ENCODE assay signal across 11 cellular contexts in the genomic region with DNA sequence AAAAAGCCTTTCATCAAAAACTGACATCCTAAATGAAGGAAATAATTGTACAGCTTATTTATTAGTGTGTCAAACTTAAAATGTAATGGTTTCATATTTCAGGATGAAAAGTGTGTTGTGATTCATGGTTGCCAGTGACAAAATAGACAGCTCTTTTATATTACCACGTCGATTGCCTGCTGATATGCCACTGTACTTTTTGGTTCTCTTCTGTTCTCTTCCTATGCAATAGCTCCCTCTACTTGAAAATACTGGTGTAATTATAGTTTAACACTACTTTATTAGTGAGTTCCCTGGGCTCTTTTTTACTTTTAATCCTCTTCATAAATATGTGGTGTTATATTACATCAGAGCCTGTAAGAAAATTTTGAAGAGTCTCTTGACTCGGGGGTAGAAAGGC.
DNase-seq lines count a peak whose midpoint lies in the region; ATAC-seq, FAIRE-seq and TF ChIP-seq lines count a peak whose summit lies in the region.
"Had no signal": no experiment of that assay in that cellular context is flagged by ENCODE, and none has a peak within 500 bp of the region (broad histone marks: within the 10 kb centered on the region; RNA-seq: fewer than 3 reads in every experiment).

No MANE protein-coding gene starts in this region.

- H3K9ac ChIP-seq in astrocyte (ENCODE audit: low read length), result no peak overlapping the region

- DNase-seq in COLO829 (ENCODE audit: low spot score) (peak; percentile 47), M059J (ENCODE audit: low read depth) (peak; percentile 13), astrocyte (ENCODE audit: low read depth) (no peak), left lung (no peak), NCI-H1436 (lab: John Stamatoyannopoulos, UW) (no peak)
- no peak for DNase-seq in stimulated activated CD4-positive, alpha-beta T cell treated with anti-CD3 and anti-CD28 coated beads, Interleukin-2, amount 100 ng/mL, for 48 hours
- DNase-seq: activated B cell treated with CpG ODN at 0.5 μM for 24 hours, NCI-H1417 treated with DMSO at 0.1 percent for 48 hours had no signal

- ATAC-seq in left lung (peak; percentile 72), GM19467 (IDR thresholded peaks at IDR 0.05; ENCODE audit: unreplicated experiment) (no peak), GM18873 (IDR thresholded peaks at IDR 0.05; ENCODE audit: low FRiP score, unreplicated experiment) (no peak)

- no peaks in the 10 kb centered on the region for H4K20me1 ChIP-seq in astrocyte (ENCODE audit: insufficient read depth, low read length)

- peak; percentile 39 for FAIRE-seq in astrocyte (lab: Jason Lieb, UNC)

- intact Hi-C loops in left lung (cut with DNase I), result loop anchor here in 1 of 2 donors (10.0 kb wide), 1 partner anchor 809 kb away; no protein-coding TSS in a partner anchor

- peaks cover 2% of the 10 kb centered on the region for H3K4me1 Mint-ChIP-seq in astrocyte (ENCODE audit: low read depth, unreplicated experiment)
- H3K4me1 Mint-ChIP-seq: activated B cell treated with CpG ODN at 0.5 μM for 24 hours had no signal

- H3K27me3 ChIP-seq in astrocyte (ENCODE audit: insufficient read depth, low read length) (peaks cover 4% of the 10 kb centered on the region), left lung (no peaks in the 10 kb centered on the region)

- no peaks in the 10 kb centered on the region for H3K9me3 Mint-ChIP-seq in astrocyte (ENCODE audit: unreplicated experiment)
- H3K9me3 Mint-ChIP-seq: activated B cell treated with CpG ODN at 0.5 μM for 24 hours had no signal

- no peaks in the 10 kb centered on the region for H3K4me1 ChIP-seq in astrocyte (ENCODE audit: insufficient read depth, low read length)
- peaks cover 0 to 4% of the 10 kb centered on the region in 2 donors for H3K4me1 ChIP-seq in left lung

- H3K27me3 Mint-ChIP-seq in astrocyte (ENCODE audit: low read depth, unreplicated experiment), result no peaks in the 10 kb centered on the region
- H3K27me3 Mint-ChIP-seq: activated B cell treated with CpG ODN at 0.5 μM for 24 hours had no signal

- H3K27ac Mint-ChIP-seq in astrocyte (ENCODE audit: unreplicated experiment), result no peak overlapping the region
- H3K27ac Mint-ChIP-seq: activated B cell treated with CpG ODN at 0.5 μM for 24 hours had no signal

- H3K36me3 Mint-ChIP-seq in astrocyte (ENCODE audit: low read depth, unreplicated experiment), result no peaks in the 10 kb centered on the region

- no peak overlapping the region for H3K4me2 ChIP-seq in astrocyte (ENCODE audit: low read length)

- H3K4me3 ChIP-seq in astrocyte (ENCODE audit: insufficient read depth, low read depth, low read length) (no peak overlapping the region), left lung (no peak overlapping the region)
- H3K4me3 ChIP-seq: HAP-1 had no signal

- no peak overlapping the region for H3K4me3 Mint-ChIP-seq in astrocyte (ENCODE audit: unreplicated experiment)
- H3K4me3 Mint-ChIP-seq: activated B cell treated with CpG ODN at 0.5 μM for 24 hours had no signal

- no peaks in the 10 kb centered on the region for H3K79me2 ChIP-seq in astrocyte (ENCODE audit: insufficient read depth, low read length)

- H3K36me3 ChIP-seq in astrocyte (ENCODE audit: insufficient read depth, low read length), result no peaks in the 10 kb centered on the region
- H3K36me3 ChIP-seq in left lung, result no peaks in the 10 kb centered on the region

- TF ChIP-seq CTCF in astrocyte (IDR thresholded peaks at IDR 0.05; ENCODE audit: insufficient read depth, low read depth, low read length) (peak; percentile 32), left lung (IDR thresholded peaks at IDR 0.05) (no peak)

- no peak overlapping the region for H3K27ac ChIP-seq in astrocyte (ENCODE audit: low read depth, low read length)
- no peak overlapping the region for H3K27ac ChIP-seq in left lung

- H3K9me3 ChIP-seq in astrocyte (ENCODE audit: insufficient read depth, low read depth, low read length) (no peaks in the 10 kb centered on the region), left lung (no peaks in the 10 kb centered on the region)
- H3K9me3 ChIP-seq: HAP-1 had no signal

- no peak overlapping the region for H2AFZ ChIP-seq in astrocyte (ENCODE audit: low read depth, low read length)

Comparison
In these comparisons a context has a peak if more than half of its experiments do, and no peak if none do; other contexts are left out.
1. DNase-seq: peak in COLO829 (single experiment) and M059J (single experiment); none in astrocyte (single experiment), left lung (0 of 2), NCI-H1436 (single experiment) and stimulated activated CD4-positive, alpha-beta T cell treated with anti-CD3 and anti-CD28 coated beads, Interleukin-2, amount 100 ng/mL, for 48 hours (0 of 2).